ENCODE assay signal across 21 cellular contexts in genomic region chr3:41346698-41347097, GRCh38.
DNase-seq lines count a peak whose midpoint lies in the region; ATAC-seq and TF ChIP-seq lines count a peak whose summit lies in the region.
"Had no signal": no experiment of that assay in that cellular context is flagged by ENCODE, and none has a peak within 500 bp of the region (broad histone marks: within the 10 kb centered on the region; RNA-seq: fewer than 3 reads in every experiment).

No MANE protein-coding gene starts in this region.

- H3K27me3 Mint-ChIP-seq in HFFc6 (ENCODE audit: insufficient read depth), result peaks cover 3% of the 10 kb centered on the region; the same call in 1 of the 2 replicates
- no peaks in the 10 kb centered on the region for H3K27me3 Mint-ChIP-seq in stimulated activated memory B cell treated with anti-CD40 and anti-IgM and Interleukin-4, amounts not matched to agents 10 μg/mL and 1 μg/mL and 100 μg/mL, for 72 hours
- H3K27me3 Mint-ChIP-seq: IgD-negative memory B cell had no signal

- H3K27me3 ChIP-seq in foreskin keratinocyte, result no peaks in the 10 kb centered on the region
- no peaks in the 10 kb centered on the region for H3K27me3 ChIP-seq in SJCRH30
- H3K27me3 ChIP-seq: BLaER1, MG63 had no signal

- no peaks in the 10 kb centered on the region for H3K36me3 ChIP-seq in SJCRH30
- H3K36me3 ChIP-seq: BLaER1, MG63 had no signal

- H3K4me1 Mint-ChIP-seq in HFFc6 (ENCODE audit: low read depth), result peaks cover 32% of the 10 kb centered on the region
- H3K4me1 Mint-ChIP-seq in stimulated activated memory B cell treated with anti-CD40 and anti-IgM and Interleukin-4, amounts not matched to agents 10 μg/mL and 1 μg/mL and 100 μg/mL, for 72 hours, result peaks cover 15% of the 10 kb centered on the region

- H3K4me3 Mint-ChIP-seq in HFFc6, result peak overlapping the region; percentile 54; the same call in 1 of the 2 replicates
- H3K4me3 Mint-ChIP-seq in stimulated activated memory B cell treated with anti-CD40 and anti-IgM and Interleukin-4, amounts not matched to agents 10 μg/mL and 1 μg/mL and 100 μg/mL, for 72 hours, result no peak overlapping the region
- H3K4me3 Mint-ChIP-seq: CD8-positive, alpha-beta T cell had no signal

- no peak overlapping the region for H3K27ac ChIP-seq in foreskin keratinocyte
- no peak overlapping the region for H3K27ac ChIP-seq in SJCRH30
- H3K27ac ChIP-seq: BLaER1 had no signal

- no peaks in the 10 kb centered on the region for H3K36me3 Mint-ChIP-seq in HFFc6 (ENCODE audit: low read depth)
- H3K36me3 Mint-ChIP-seq in stimulated activated memory B cell treated with anti-CD40 and anti-IgM and Interleukin-4, amounts not matched to agents 10 μg/mL and 1 μg/mL and 100 μg/mL, for 72 hours, result no peaks in the 10 kb centered on the region
- H3K36me3 Mint-ChIP-seq: CD8-positive, alpha-beta T cell had no signal

- H3K4me1 ChIP-seq in foreskin keratinocyte (no peaks in the 10 kb centered on the region), SJCRH30 (no peaks in the 10 kb centered on the region)

- CTCF ChIA-PET in AG04449 (lab: Yijun Ruan, JAX), result no interaction called here

- no peaks in the 10 kb centered on the region for H3K9me3 Mint-ChIP-seq in HFFc6
- peaks cover 7% of the 10 kb centered on the region for H3K9me3 Mint-ChIP-seq in stimulated activated memory B cell treated with anti-CD40 and anti-IgM and Interleukin-4, amounts not matched to agents 10 μg/mL and 1 μg/mL and 100 μg/mL, for 72 hours

- no peak overlapping the region for H3K4me3 ChIP-seq in AG04449 (ENCODE audit: low read depth, low read length)
- H3K4me3 ChIP-seq in SJCRH30, result no peak overlapping the region
- H3K4me3 ChIP-seq: BLaER1, MG63 had no signal

- DNase-seq in AG04449 (ENCODE audit: low read depth, low spot score), result peak; percentile 23
- peak; percentile 24 for DNase-seq in HFFc6
- DNase-seq in dedifferentiated amniotic fluid mesenchymal stem cell (ENCODE audit: extremely low spot score), result peak; percentile 27
- DNase-seq in foreskin keratinocyte, result peak in 1 of 2 donors; percentile 26
- DNase-seq in SJCRH30, result no peak
- DNase-seq in activated CD4-positive, alpha-beta T cell treated with anti-CD3 and anti-CD28 coated beads for 4 hours, result no peak
- DNase-seq: Calu3; CD8-positive, alpha-beta T cell; Karpas-422; MG63; NCI-H1092; NCI-H146; NCI-H2081; NCI-H446 treated with DMSO at 0.1 percent for 48 hours; NCI-H748 treated with DMSO at 0.1 percent for 48 hours; NK-92 treated with Interleukin-12 subunit alpha and Interleukin-12 subunit beta, amount 100 ng/mL, for 24 hours; Right ventricle myocardium superior had no signal

- TF ChIP-seq CTCF in AG04449 (IDR thresholded peaks at IDR 0.05; ENCODE audit: insufficient read depth, low read length, missing control alignments), result no peak
- no peak for TF ChIP-seq CTCF in HFFc6 (IDR thresholded peaks at IDR 0.05)
- TF ChIP-seq CTCF in foreskin keratinocyte (conservative IDR thresholded peaks at IDR 0.05), result no peak

- no peak overlapping the region; the same call in 1 of the 2 replicates for H3K27ac Mint-ChIP-seq in HFFc6
- H3K27ac Mint-ChIP-seq in stimulated activated memory B cell treated with anti-CD40 and anti-IgM and Interleukin-4, amounts not matched to agents 10 μg/mL and 1 μg/mL and 100 μg/mL, for 72 hours, result no peak overlapping the region
- H3K27ac Mint-ChIP-seq: CD8-positive, alpha-beta T cell; IgD-negative memory B cell had no signal

- no peaks in the 10 kb centered on the region for H3K9me3 ChIP-seq in SJCRH30 (replicated peaks)
- H3K9me3 ChIP-seq: MG63 had no signal

- ATAC-seq in foreskin keratinocyte (peak; percentile 76), GM19023 (IDR thresholded peaks at IDR 0.05; ENCODE audit: unreplicated experiment) (no peak)
- ATAC-seq in stimulated activated memory B cell treated with anti-CD40 and anti-IgM and Interleukin-4, amounts not matched to agents 10 μg/mL and 1 μg/mL and 100 μg/mL, for 72 hours, result no peak
- ATAC-seq: CD8-positive, alpha-beta T cell had no signal

- POLR2A ChIA-PET in AG04449 (lab: Yijun Ruan, JAX), result interaction anchor here (0.9 kb wide), 1 partner anchor 9 kb away, joined by 3 read pairs; no protein-coding TSS in a partner anchor

Comparison
In these comparisons a context has a peak if more than half of its experiments do, and no peak if none do; other contexts are left out.
1. DNase-seq: peak in AG04449 (single experiment), HFFc6 (single experiment) and dedifferentiated amniotic fluid mesenchymal stem cell (single experiment); none in SJCRH30 (0 of 2) and activated CD4-positive, alpha-beta T cell treated with anti-CD3 and anti-CD28 coated beads for 4 hours (0 of 2).